ENCODE assay signal across 16 cellular contexts in the genomic region with DNA sequence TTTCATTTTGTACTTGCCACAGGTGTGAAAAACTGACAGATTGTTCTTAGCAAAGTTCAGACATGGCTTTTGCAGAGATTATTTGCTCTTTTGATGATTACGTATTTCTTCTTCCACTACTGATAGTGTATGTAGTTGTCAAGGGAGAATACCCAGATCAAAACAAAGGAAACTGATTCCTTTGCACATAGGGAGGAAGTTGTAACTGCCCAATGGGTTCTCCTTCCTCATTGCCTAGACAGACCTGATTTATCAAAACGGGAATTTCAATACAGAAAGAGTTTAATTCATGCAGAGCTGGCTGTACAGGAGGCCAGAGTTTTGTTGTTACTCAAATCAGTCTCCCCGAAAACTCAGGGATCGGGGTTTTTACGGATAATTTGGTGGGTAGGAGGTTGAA.
DNase-seq lines count a peak whose midpoint lies in the region; ATAC-seq and TF ChIP-seq lines count a peak whose summit lies in the region.
"Had no signal": no experiment of that assay in that cellular context is flagged by ENCODE, and none has a peak within 500 bp of the region (broad histone marks: within the 10 kb centered on the region; RNA-seq: fewer than 3 reads in every experiment).

No MANE protein-coding gene starts in this region.

- no peak overlapping the region for H2AK5ac ChIP-seq in mesenchymal stem cell (ENCODE audit: low read length, severe bottlenecking)

- H3K27me3 ChIP-seq in mesenchymal stem cell (ENCODE audit: control insufficient read depth in 1 of 2, insufficient read depth in 1 of 2, low read length in 2 of 2), result no peaks in the 10 kb centered on the region
- no peaks in the 10 kb centered on the region for H3K27me3 ChIP-seq in colonic mucosa

- H2BK5ac ChIP-seq in mesenchymal stem cell (ENCODE audit: low read depth, low read length, poor library complexity, severe bottlenecking), result no peak overlapping the region

- 91% methylated on average over 5 of the region's 5 CpGs for WGBS in mesenchymal stem cell

- H3K27me3 Mint-ChIP-seq in T-cell, result no peaks in the 10 kb centered on the region
- H3K27me3 Mint-ChIP-seq in type B pancreatic cell, result no peaks in the 10 kb centered on the region
- H3K27me3 Mint-ChIP-seq: T-helper 17 cell had no signal

- no peak overlapping the region for H2BK15ac ChIP-seq in mesenchymal stem cell (ENCODE audit: low read depth, poor library complexity, severe bottlenecking)

- H3K14ac ChIP-seq in mesenchymal stem cell (ENCODE audit: low read length in 2 of 2), result no peak overlapping the region

- intact Hi-C loops in Right ventricle myocardium superior (cut with DNase I) (no loop called here), left cardiac atrium (cut with DNase I) (no loop called here), colonic mucosa (cut with DNase I) (no loop called here)

- H2BK120ac ChIP-seq in mesenchymal stem cell (ENCODE audit: low read depth, low read length), result no peak overlapping the region

- H3K36me3 ChIP-seq in mesenchymal stem cell (ENCODE audit: control insufficient read depth in 1 of 2, insufficient read depth in 2 of 2, low read depth in 1 of 2, low read length in 2 of 2) (no peaks in the 10 kb centered on the region), colonic mucosa (no peaks in the 10 kb centered on the region)

- H3K4me2 ChIP-seq in mesenchymal stem cell (ENCODE audit: low read length, poor library complexity, severe bottlenecking), result no peak overlapping the region

- peak overlapping the region in 1 of 2 experiments; percentile 35 for H3K4ac ChIP-seq in mesenchymal stem cell (ENCODE audit: low read depth in 1 of 2, low read length in 2 of 2)

- peak overlapping the region; percentile 68 for H4K91ac ChIP-seq in mesenchymal stem cell (ENCODE audit: low read length)

- H3K4me1 Mint-ChIP-seq in T-cell, result peaks cover 28 to 38% (median 30%) of the 10 kb centered on the region in 3 donors
- H3K4me1 Mint-ChIP-seq in type B pancreatic cell (ENCODE audit: unreplicated experiment), result peaks cover 22% of the 10 kb centered on the region

- no peaks in the 10 kb centered on the region for H3K4me1 ChIP-seq in mesenchymal stem cell (ENCODE audit: control insufficient read depth, insufficient read depth, low read depth, low read length)
- H3K4me1 ChIP-seq in colonic mucosa, result peaks cover 9% of the 10 kb centered on the region

- no peaks in the 10 kb centered on the region for H3K9me3 Mint-ChIP-seq in T-cell
- peaks cover 4% of the 10 kb centered on the region for H3K9me3 Mint-ChIP-seq in type B pancreatic cell
- H3K9me3 Mint-ChIP-seq: activated T-cell treated with anti-CD3 and anti-CD28 coated beads, Interleukin-2, amount 50 U/mL, for 72 hours had no signal

- no peak overlapping the region for H2BK12ac ChIP-seq in mesenchymal stem cell (ENCODE audit: low read length in 2 of 2)

- H3K4me3 ChIP-seq in mesenchymal stem cell (ENCODE audit: insufficient read depth in 1 of 2, low read depth in 1 of 2, low read length in 2 of 2) (no peak overlapping the region), colonic mucosa (no peak overlapping the region)

- peak overlapping the region; percentile 69 for H4K8ac ChIP-seq in mesenchymal stem cell (ENCODE audit: low read length)

- H3K27ac ChIP-seq in mesenchymal stem cell (ENCODE audit: low read length, poor library complexity, severe bottlenecking) (no peak overlapping the region), colonic mucosa (no peak overlapping the region)

- CTCF ChIA-PET in T-cell (lab: Charles Lee), result no interaction called here

- no peak overlapping the region for H2AFZ ChIP-seq in mesenchymal stem cell (ENCODE audit: low read depth, low read length)

- POLR2A ChIA-PET in T-cell (lab: Charles Lee), result no interaction called here

- no peak overlapping the region for H3K9ac ChIP-seq in mesenchymal stem cell (ENCODE audit: low read length)
- H3K9ac ChIP-seq in colonic mucosa (ENCODE audit: low read depth in 2 of 2, low read length in 2 of 2), result peak overlapping the region in 1 of 2 donors; percentile 46

- no peaks in the 10 kb centered on the region for H3K79me1 ChIP-seq in mesenchymal stem cell (replicated peaks; ENCODE audit: low read length, poor library complexity, severe bottlenecking)

- H3K27ac Mint-ChIP-seq in T-cell, result peak overlapping the region; percentile 70 to 84
- peak overlapping the region; percentile 22 for H3K27ac Mint-ChIP-seq in type B pancreatic cell
- H3K27ac Mint-ChIP-seq: activated T-cell treated with anti-CD3 and anti-CD28 coated beads, Interleukin-2, amount 50 U/mL, for 72 hours; T-helper 17 cell had no signal

- H3K4me3 Mint-ChIP-seq in T-cell (peak overlapping the region in 1 of 3 donors; percentile 14), type B pancreatic cell (no peak overlapping the region)
- H3K4me3 Mint-ChIP-seq: activated T-cell treated with anti-CD3 and anti-CD28 coated beads, Interleukin-2, amount 50 U/mL, for 72 hours; T-helper 17 cell had no signal

- H3K18ac ChIP-seq in mesenchymal stem cell (ENCODE audit: low read depth in 1 of 2, low read length in 2 of 2), result peak overlapping the region in 1 of 2 experiments; percentile 54

- ATAC-seq in Right ventricle myocardium superior (ENCODE audit: poor library complexity) (peak; percentile 32), left cardiac atrium (no peak), T-cell (replicated peaks in 1 of 4) (peak in 1 of 4 experiments; percentile 52), GM19452 (IDR thresholded peaks at IDR 0.05; ENCODE audit: unreplicated experiment) (no peak)
- ATAC-seq: activated T-cell treated with anti-CD3 and anti-CD28 coated beads, Interleukin-2, amount 50 U/mL, for 72 hours; T-helper 17 cell had no signal

- H3K9me3 ChIP-seq in mesenchymal stem cell (ENCODE audit: control insufficient read depth, low read length) (no peaks in the 10 kb centered on the region), colonic mucosa (no peaks in the 10 kb centered on the region)

- TF ChIP-seq CTCF in type B pancreatic cell (conservative IDR thresholded peaks at IDR 0.05), result no peak
- TF ChIP-seq CTCF in colonic mucosa (IDR thresholded peaks at IDR 0.05), result no peak

- H3K23ac ChIP-seq in mesenchymal stem cell (ENCODE audit: low read length in 2 of 2), result no peak overlapping the region

- DNase-seq in Right ventricle myocardium superior (no peak), left cardiac atrium (no peak), T-cell (no peak), mesenchymal stem cell (no peak), type B pancreatic cell (ENCODE audit: extremely low spot score, unreplicated experiment) (no peak), colonic mucosa (no peak), putamen (ENCODE audit: low spot score) (no peak)
- DNase-seq: activated CD4-positive, alpha-beta T cell treated with anti-CD3 and anti-CD28 coated beads for 48 hours; activated T-cell treated with anti-CD3 and anti-CD28 coated beads, Interleukin-2, amount 50 U/mL, for 72 hours; dermis blood vessel endothelial cell; DMS79 treated with DMSO at 0.1 percent for 48 hours; KBM-7; NCI-H1436; NCI-H446 treated with DMSO at 0.1 percent for 48 hours; T-helper 17 cell had no signal

- H3K36me3 Mint-ChIP-seq in T-cell (no peaks in the 10 kb centered on the region), type B pancreatic cell (no peaks in the 10 kb centered on the region)
